21 cellular contexts compared by ENCODE assay signal in genomic region chr9:5089737-5090136, GRCh38.
DNase-seq lines count a peak whose midpoint lies in the region; ATAC-seq, FAIRE-seq and TF ChIP-seq lines count a peak whose summit lies in the region.
"Had no signal": no experiment of that assay in that cellular context is flagged by ENCODE, and none has a peak within 500 bp of the region (broad histone marks: within the 10 kb centered on the region; RNA-seq: fewer than 3 reads in every experiment).

No MANE protein-coding gene starts in this region.

- H3K27me3 ChIP-seq in astrocyte (ENCODE audit: insufficient read depth, low read length) (no peaks in the 10 kb centered on the region), PC-3 (ENCODE audit: low read length) (no peaks in the 10 kb centered on the region), gastroesophageal sphincter (no peaks in the 10 kb centered on the region)
- H3K27me3 ChIP-seq: left lung had no signal

- CTCF ChIA-PET in PC-3 (lab: Charles Lee) = no interaction called here

- H3K27me3 Mint-ChIP-seq in astrocyte (ENCODE audit: low read depth, unreplicated experiment) = no peaks in the 10 kb centered on the region

- H4K20me1 ChIP-seq in astrocyte (ENCODE audit: insufficient read depth, low read length) = no peaks in the 10 kb centered on the region
- no peaks in the 10 kb centered on the region for H4K20me1 ChIP-seq in PC-3 (ENCODE audit: low read length)

- no peaks in the 10 kb centered on the region for H3K79me2 ChIP-seq in astrocyte (ENCODE audit: insufficient read depth, low read length)
- no peaks in the 10 kb centered on the region for H3K79me2 ChIP-seq in PC-3 (ENCODE audit: low read length)

- H3K27ac ChIP-seq in astrocyte (ENCODE audit: low read depth, low read length) (no peak overlapping the region), PC-3 (ENCODE audit: low read length) (no peak overlapping the region), gastroesophageal sphincter (no peak overlapping the region)
- H3K27ac ChIP-seq: left lung, skin epidermis had no signal

- H3K27ac Mint-ChIP-seq in astrocyte (ENCODE audit: unreplicated experiment) = no peak overlapping the region

- H3K9ac ChIP-seq in astrocyte (ENCODE audit: low read length) = no peak overlapping the region
- H3K9ac ChIP-seq in PC-3 (ENCODE audit: low read length) = no peak overlapping the region

- POLR2A ChIA-PET in PC-3 (lab: Charles Lee; ENCODE audit: unreplicated experiment) = no interaction called here

- no peak overlapping the region for H2AFZ ChIP-seq in astrocyte (ENCODE audit: low read depth, low read length)
- H2AFZ ChIP-seq in PC-3 (ENCODE audit: low read length) = no peak overlapping the region

- no peak overlapping the region for H3K4me3 Mint-ChIP-seq in astrocyte (ENCODE audit: unreplicated experiment)

- H3K9me3 ChIP-seq in astrocyte (ENCODE audit: insufficient read depth, low read depth, low read length) = no peaks in the 10 kb centered on the region
- no peaks in the 10 kb centered on the region for H3K9me3 ChIP-seq in PC-3 (ENCODE audit: low read length)
- no peaks in the 10 kb centered on the region for H3K9me3 ChIP-seq in gastroesophageal sphincter
- H3K9me3 ChIP-seq: left lung had no signal

- TF ChIP-seq EP300 in gastroesophageal sphincter (IDR thresholded peaks at IDR 0.05) = no peak

- TF ChIP-seq POLR2A in gastroesophageal sphincter (IDR thresholded peaks at IDR 0.05) = no peak

- H3F3A ChIP-seq in PC-3 (ENCODE audit: low read length, unreplicated experiment) = no peaks in the 10 kb centered on the region

- no peaks in the 10 kb centered on the region for H3K4me1 Mint-ChIP-seq in astrocyte (ENCODE audit: low read depth, unreplicated experiment)

- H3K4me3 ChIP-seq in astrocyte (ENCODE audit: insufficient read depth, low read depth, low read length) (no peak overlapping the region), PC-3 (ENCODE audit: low read length) (no peak overlapping the region), gastroesophageal sphincter (no peak overlapping the region)
- H3K4me3 ChIP-seq: left lung, skin epidermis had no signal

- ATAC-seq in left colon (peak; percentile 99), PC-3 (no peak), gastroesophageal sphincter (no peak)
- ATAC-seq: left lung had no signal

- DNase-seq in DMS153 (lab: John Stamatoyannopoulos, UW) = peak; percentile 68
- DNase-seq in NCI-H1105 treated with DMSO at 0.1 percent for 48 hours (lab: John Stamatoyannopoulos, UW) = peak; percentile 75
- no peak for DNase-seq in astrocyte (ENCODE audit: low read depth)
- DNase-seq in left colon = peak in 1 of 2 donors; percentile 26
- DNase-seq in pons (ENCODE audit: low spot score) = no peak
- no peak for DNase-seq in PC-3
- DNase-seq: activated CD4-positive, alpha-beta T cell treated with anti-CD3 and anti-CD28 coated beads for 1 hour; activated naive CD4-positive, alpha-beta T cell treated with anti-CD3 and anti-CD28 coated beads, Interleukin-2, amount 50 U/mL, for 16 hours; activated T-cell treated with anti-CD3 and anti-CD28 coated beads, Interleukin-2, amount 50 U/mL, for 48 hours; anterior cingulate cortex; effector CD4-positive, alpha-beta T cell; Kasumi-1; NCI-H187 treated with DMSO at 0.1 percent for 48 hours; NCI-H526; Right ventricle myocardium superior; stimulated activated naive CD4-positive, alpha-beta T cell treated with Interleukin-2 at 50 U/mL for 16 hours had no signal

- FAIRE-seq in astrocyte (lab: Jason Lieb, UNC) = peak; percentile 34
- FAIRE-seq: GM18507, H54 had no signal

- no peaks in the 10 kb centered on the region for H3K9me2 ChIP-seq in PC-3 (replicated peaks; ENCODE audit: low read length)

- 62 to 82% methylated on average over 2 of the region's 2 CpGs for WGBS in gastroesophageal sphincter (ENCODE audit: low coverage in 1 of 2), 2 donors

- no peaks in the 10 kb centered on the region for H3K4me1 ChIP-seq in astrocyte (ENCODE audit: insufficient read depth, low read length)
- H3K4me1 ChIP-seq in PC-3 (ENCODE audit: insufficient read depth, low read length) = no peaks in the 10 kb centered on the region
- no peaks in the 10 kb centered on the region for H3K4me1 ChIP-seq in gastroesophageal sphincter
- H3K4me1 ChIP-seq: left lung had no signal

- BruUV-seq in PC-3 (replicated peaks; lab: Mats Ljungman, UMichigan) = no TSS peak

- no peaks in the 10 kb centered on the region for H3K9me3 Mint-ChIP-seq in astrocyte (ENCODE audit: unreplicated experiment)

- intact Hi-C loops in left colon (cut with DNase I, micrococcal nuclease) (no loop called here), PC-3 (cut with micrococcal nuclease) (no loop called here)

- peaks cover 14% of the 10 kb centered on the region for H3K36me3 Mint-ChIP-seq in astrocyte (ENCODE audit: low read depth, unreplicated experiment)

- H3K36me3 ChIP-seq in astrocyte (ENCODE audit: insufficient read depth, low read length) (peaks cover 4% of the 10 kb centered on the region), PC-3 (ENCODE audit: low read depth, low read length) (no peaks in the 10 kb centered on the region; the same call in 1 of the 2 replicates), gastroesophageal sphincter (peaks cover 0 to 38% of the 10 kb centered on the region in 2 donors)

- no peak overlapping the region for H3K4me2 ChIP-seq in astrocyte (ENCODE audit: low read length)
- H3K4me2 ChIP-seq in PC-3 (ENCODE audit: low read length) = no peak overlapping the region

- no peak for TF ChIP-seq CTCF in astrocyte (IDR thresholded peaks at IDR 0.05; ENCODE audit: insufficient read depth, low read depth, low read length)
- TF ChIP-seq CTCF in PC-3 (conservative IDR thresholded peaks at IDR 0.05; ENCODE audit: low read depth, low read length) = no peak
- no peak for TF ChIP-seq CTCF in gastroesophageal sphincter (IDR thresholded peaks at IDR 0.05)

Comparison
In these comparisons a context has a peak if more than half of its experiments do, and no peak if none do; other contexts are left out.
1. DNase-seq: peak in DMS153 (single experiment) and NCI-H1105 treated with DMSO at 0.1 percent for 48 hours (single experiment); none in astrocyte (single experiment), pons (single experiment) and PC-3 (single experiment).